ENCODE assay signal across 25 cellular contexts in genomic region chr17:44451832-44452231, GRCh38. TPM values are rescaled to one million over a fixed set of nuclear protein-coding genes. Genes with fewer than 3 reads are reported as not detected.
DNase-seq lines count a peak whose midpoint lies in the region; ATAC-seq, FAIRE-seq and TF ChIP-seq lines count a peak whose summit lies in the region.
"Had no signal": no experiment of that assay in that cellular context is flagged by ENCODE, and none has a peak within 500 bp of the region (broad histone marks: within the 10 kb centered on the region; RNA-seq: fewer than 3 reads in every experiment).

No MANE protein-coding gene starts in this region.

- H3K9me3 ChIP-seq in osteoblast (ENCODE audit: low read depth, low read length), result no peaks in the 10 kb centered on the region
- H3K9me3 ChIP-seq: A549; BE2C; BLaER1 treated with 17β-estradiol and CSF1 and Interleukin-3, amounts not matched to agents 10 nM and 100 nM had no signal

- H3K9me3 Mint-ChIP-seq in immature natural killer cell (no peaks in the 10 kb centered on the region), osteocyte (ENCODE audit: unreplicated experiment) (no peaks in the 10 kb centered on the region)
- H3K9me3 Mint-ChIP-seq: CD4-positive, alpha-beta T cell had no signal

- DNase-seq in D341Med (ENCODE audit: low spot score), result peak; percentile 29
- DNase-seq in HTR-8/SVneo (ENCODE audit: insufficient read length, low spot score), result no peak
- DNase-seq in immature natural killer cell, result no peak
- DNase-seq in osteocyte (ENCODE audit: extremely low spot score, unreplicated experiment), result no peak
- no peak for DNase-seq in osteoblast (ENCODE audit: insufficient read length, low spot score, missing footprints)
- no peak for DNase-seq in NCI-H146 (lab: John Stamatoyannopoulos, UW)
- no peak for DNase-seq in SKM-1 (lab: John Stamatoyannopoulos, UW; ENCODE audit: unreplicated experiment)
- DNase-seq: 8988T; ACHN; AML-193; BE2C; Calu3; CD4-positive, alpha-beta T cell; COR-L47; DMS153; DND-41; GM23248; H7; HCEC 1CT had no signal

- no peaks in the 10 kb centered on the region for H3K36me3 ChIP-seq in osteoblast (ENCODE audit: insufficient read depth, low read length)
- H3K36me3 ChIP-seq: BE2C had no signal

- peak; percentile 46 for FAIRE-seq in HTR-8/SVneo (lab: Jason Lieb, UNC)
- FAIRE-seq: A549, GM12892, H1 had no signal

- H2AFZ ChIP-seq in osteoblast (ENCODE audit: low read length), result no peak overlapping the region
- H2AFZ ChIP-seq: GM23248 had no signal

- TF ChIP-seq CTCF in osteocyte (IDR thresholded peaks at IDR 0.05) (no peak), osteoblast (IDR thresholded peaks at IDR 0.05; ENCODE audit: extremely low read depth, low read depth, low read length) (no peak)

- H3K4me2 ChIP-seq in osteoblast (ENCODE audit: insufficient read depth, low read length), result no peak overlapping the region
- H3K4me2 ChIP-seq: A549; BLaER1 treated with 17β-estradiol and CSF1 and Interleukin-3, amounts not matched to agents 10 nM and 100 nM had no signal

- H3K4me1 ChIP-seq in osteoblast (ENCODE audit: insufficient read depth, low read length), result no peaks in the 10 kb centered on the region
- H3K4me1 ChIP-seq: A549, BE2C had no signal

- H3K4me1 Mint-ChIP-seq in immature natural killer cell (peaks cover 52 to 64% of the 10 kb centered on the region in 2 donors), osteocyte (ENCODE audit: unreplicated experiment) (no peaks in the 10 kb centered on the region)

- H4K20me1 ChIP-seq in osteoblast (ENCODE audit: insufficient read depth, low read length), result no peaks in the 10 kb centered on the region

- H3K4me3 ChIP-seq in osteoblast (ENCODE audit: insufficient read depth, low read length), result no peak overlapping the region
- H3K4me3 ChIP-seq: A549; BLaER1 treated with 17β-estradiol and CSF1 and Interleukin-3, amounts not matched to agents 10 nM and 100 nM; GM23248 had no signal

- no peaks in the 10 kb centered on the region for H3K36me3 Mint-ChIP-seq in immature natural killer cell
- no peaks in the 10 kb centered on the region for H3K36me3 Mint-ChIP-seq in osteocyte (ENCODE audit: unreplicated experiment)

- H3K27ac Mint-ChIP-seq in immature natural killer cell (peak overlapping the region; percentile 11 to 88 (median 60)), osteocyte (ENCODE audit: unreplicated experiment) (peak overlapping the region; percentile 17)
- H3K27ac Mint-ChIP-seq: CD4-positive, alpha-beta T cell had no signal

- peaks cover 0 to 4% (median 0%) of the 10 kb centered on the region in 3 donors for H3K27me3 Mint-ChIP-seq in immature natural killer cell (ENCODE audit: low read depth in 3 of 3)
- H3K27me3 Mint-ChIP-seq in osteocyte (ENCODE audit: unreplicated experiment), result no peaks in the 10 kb centered on the region
- H3K27me3 Mint-ChIP-seq: CD4-positive, alpha-beta T cell had no signal

- H3K79me2 ChIP-seq in osteoblast (ENCODE audit: insufficient read depth, low read length), result peaks cover 17% of the 10 kb centered on the region

- H3K27ac ChIP-seq in osteoblast (ENCODE audit: low read depth, low read length), result no peak overlapping the region
- H3K27ac ChIP-seq: A549; BLaER1 treated with 17β-estradiol and CSF1 and Interleukin-3, amounts not matched to agents 10 nM and 100 nM; GM23248 had no signal

- no peaks in the 10 kb centered on the region for H3K27me3 ChIP-seq in osteoblast (ENCODE audit: insufficient read depth, low read length)
- H3K27me3 ChIP-seq: BE2C; BLaER1 treated with 17β-estradiol and CSF1 and Interleukin-3, amounts not matched to agents 10 nM and 100 nM had no signal

- ATAC-seq in GM21737 (IDR thresholded peaks at IDR 0.05; ENCODE audit: unreplicated experiment), result no peak
- ATAC-seq: A549 had no signal

- H3K4me3 Mint-ChIP-seq in immature natural killer cell, result peak overlapping the region in 1 of 5 donors; percentile 6
- H3K4me3 Mint-ChIP-seq in osteocyte (ENCODE audit: unreplicated experiment), result no peak overlapping the region
- H3K4me3 Mint-ChIP-seq: CD14-positive monocyte; CD4-positive, alpha-beta T cell had no signal

RNA-seq across cellular contexts. Expression of gene GPATCH8, which starts 51.4 kb away (rescaled TPM):
- 100 to 1,000 TPM in 1 of 3 donors, 10 to 100 TPM in 2; 15.5 to 101 (median 22.1) TPM for polyA plus RNA-seq in immature natural killer cell
- total RNA-seq in osteocyte (52.6 and 57.1 TPM in 2 replicates), osteoblast (30.6 and 33.3 TPM in 2 replicates)
